Comparison of ENCODE assay signal across 16 cellular contexts in genomic region chr6:121482004-121482693, GRCh38. TPM values are rescaled to one million over a fixed set of nuclear protein-coding genes. Genes with fewer than 3 reads are reported as not detected.
DNase-seq lines count a peak whose midpoint lies in the region; ATAC-seq and TF ChIP-seq lines count a peak whose summit lies in the region.
"Had no signal": no experiment of that assay in that cellular context is flagged by ENCODE, and none has a peak within 500 bp of the region (broad histone marks: within the 10 kb centered on the region; RNA-seq: fewer than 3 reads in every experiment).

No MANE protein-coding gene starts in this region.

- DNase-seq in 8988T (peak; percentile 17), HFFc6 (peak; percentile 57), astrocyte of the cerebellum (ENCODE audit: low read depth) (peak; percentile 63), glomerular endothelial cell (ENCODE audit: extremely low read depth, low read depth, low spot score) (peak; percentile 68), NCI-H774 (lab: John Stamatoyannopoulos, UW) (no peak), amygdala (lab: John Stamatoyannopoulos, UW) (no peak)
- DNase-seq in activated naive CD4-positive, alpha-beta T cell treated with anti-CD3 and anti-CD28 coated beads, Interleukin-2, amount 10 ng/mL, durations not matched to agents 7 days and 5 days = no peak
- DNase-seq: activated CD4-positive, alpha-beta T cell treated with anti-CD3 and anti-CD28 coated beads, Interleukin-2, amount 50 U/mL, for 48 hours; activated gamma-delta T cell; DMS79 treated with DMSO at 0.1 percent for 48 hours; effector CD4-positive, alpha-beta T cell; Karpas-422; T-helper 2 cell; tibial artery had no signal

- H3K27me3 Mint-ChIP-seq in HFFc6 (ENCODE audit: insufficient read depth) = no peaks in the 10 kb centered on the region; the same call in 1 of the 2 replicates
- no peaks in the 10 kb centered on the region for H3K27me3 Mint-ChIP-seq in activated naive CD4-positive, alpha-beta T cell treated with anti-CD3 and anti-CD28 coated beads, Interleukin-2, amount 10 ng/mL, durations not matched to agents 7 days and 5 days

- no peaks in the 10 kb centered on the region for H3K36me3 Mint-ChIP-seq in HFFc6 (ENCODE audit: low read depth)
- H3K36me3 Mint-ChIP-seq in activated naive CD4-positive, alpha-beta T cell treated with anti-CD3 and anti-CD28 coated beads, Interleukin-2, amount 10 ng/mL, durations not matched to agents 7 days and 5 days = no peaks in the 10 kb centered on the region

- H3K4me3 Mint-ChIP-seq in HFFc6 = peak overlapping the region; percentile 23; the same call in 1 of the 2 replicates
- H3K4me3 Mint-ChIP-seq in activated naive CD4-positive, alpha-beta T cell treated with anti-CD3 and anti-CD28 coated beads, Interleukin-2, amount 10 ng/mL, durations not matched to agents 7 days and 5 days = no peak overlapping the region

- no peak overlapping the region for H3K4me3 ChIP-seq in astrocyte of the cerebellum (ENCODE audit: low read depth, low read length)
- H3K4me3 ChIP-seq: tibial artery had no signal

- TF ChIP-seq CTCF in HFFc6 (IDR thresholded peaks at IDR 0.05) (no peak), astrocyte of the cerebellum (IDR thresholded peaks at IDR 0.05; ENCODE audit: low read depth, low read length, missing control alignments) (no peak)

- CTCF ChIA-PET in activated naive CD4-positive, alpha-beta T cell treated with anti-CD3 and anti-CD28 coated beads, Interleukin-2, amount 10 ng/mL, durations not matched to agents 7 days and 5 days (lab: Charles Lee) = no interaction called here

- H3K9me3 Mint-ChIP-seq in HFFc6 = no peaks in the 10 kb centered on the region
- no peaks in the 10 kb centered on the region for H3K9me3 Mint-ChIP-seq in activated naive CD4-positive, alpha-beta T cell treated with anti-CD3 and anti-CD28 coated beads, Interleukin-2, amount 10 ng/mL, durations not matched to agents 7 days and 5 days

- H3K27ac Mint-ChIP-seq in HFFc6 = no peak overlapping the region; the same call in 1 of the 2 replicates
- H3K27ac Mint-ChIP-seq in activated naive CD4-positive, alpha-beta T cell treated with anti-CD3 and anti-CD28 coated beads, Interleukin-2, amount 10 ng/mL, durations not matched to agents 7 days and 5 days = no peak overlapping the region

- H3K4me1 Mint-ChIP-seq in HFFc6 (ENCODE audit: low read depth) = peaks cover 22% of the 10 kb centered on the region
- H3K4me1 Mint-ChIP-seq in activated naive CD4-positive, alpha-beta T cell treated with anti-CD3 and anti-CD28 coated beads, Interleukin-2, amount 10 ng/mL, durations not matched to agents 7 days and 5 days = no peaks in the 10 kb centered on the region

- in situ Hi-C loops in astrocyte of the cerebellum (cut with HindIII; ENCODE audit: low sequenced_read_pairs) = no loop called here

- no peak for ATAC-seq in GM21786 (IDR thresholded peaks at IDR 0.05; ENCODE audit: unreplicated experiment)
- ATAC-seq: sciatic nerve had no signal

RNA-seq across cellular contexts. Expression of gene GJA1, which starts 46.7 kb away (rescaled TPM):
- 10 to 100 TPM; 80.6 to 96.4 (median 87.7) TPM for total RNA-seq in HFFc6 (2021; fragmentation: NEBNext Ultra II Directional; extraction: Animal tissue kit (Norgen Biotek cat#: 25700))
- 232 and 310 TPM in 2 replicates for total RNA-seq in glomerular endothelial cell

Comparison
In these comparisons a context has a peak if more than half of its experiments do, and no peak if none do; other contexts are left out.
1. DNase-seq: peak in 8988T (single experiment), HFFc6 (single experiment), astrocyte of the cerebellum (single experiment) and glomerular endothelial cell (single experiment); none in NCI-H774 (single experiment), activated naive CD4-positive, alpha-beta T cell treated with anti-CD3 and anti-CD28 coated beads, Interleukin-2, amount 10 ng/mL, durations not matched to agents 7 days and 5 days (single experiment) and amygdala (0 of 56).